ENCODE assay signal across 19 cellular contexts in the genomic region with DNA sequence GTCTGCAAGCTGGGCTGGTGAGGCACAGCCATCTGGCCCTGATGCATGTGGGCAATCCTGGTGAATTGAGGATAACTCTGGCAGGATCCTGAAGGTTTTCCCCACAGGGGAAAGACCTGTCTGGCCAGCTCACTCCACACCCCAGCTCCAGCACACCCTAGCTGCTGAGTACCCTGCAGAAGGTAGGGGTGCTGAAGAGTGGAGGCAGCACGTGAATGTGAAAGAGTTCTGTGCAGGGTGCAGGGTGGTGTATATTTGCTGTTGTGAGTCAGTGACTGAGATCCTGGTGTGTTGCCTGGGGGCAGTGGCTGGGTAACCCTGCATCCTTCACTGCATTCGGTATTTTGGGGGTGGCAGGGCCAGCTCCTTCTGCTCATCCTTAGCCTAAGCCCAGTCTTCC. TPM values are rescaled to one million over a fixed set of nuclear protein-coding genes. Genes with fewer than 3 reads are reported as not detected.
DNase-seq lines count a peak whose midpoint lies in the region; ATAC-seq, FAIRE-seq and TF ChIP-seq lines count a peak whose summit lies in the region.
"Had no signal": no experiment of that assay in that cellular context is flagged by ENCODE, and none has a peak within 500 bp of the region (broad histone marks: within the 10 kb centered on the region; RNA-seq: fewer than 3 reads in every experiment).

No MANE protein-coding gene starts in this region.

- CTCF ChIA-PET in A549 (lab: Yijun Ruan, JAX) = interaction anchor here (1.2 to 4.7 kb wide), 2 partner anchors 10 to 11 kb away, joined by 4 to 43 read pairs; no protein-coding TSS in a partner anchor

- peaks cover 15% of the 10 kb centered on the region for H3K4me1 ChIP-seq in A549
- peaks cover 8% of the 10 kb centered on the region for H3K4me1 ChIP-seq in RWPE2 (ENCODE audit: insufficient read depth, poor library complexity, severe bottlenecking)
- H3K4me1 ChIP-seq in kidney (ENCODE audit: control insufficient read depth in 1 of 2, insufficient read depth in 1 of 2, low read depth in 1 of 2, low read length in 2 of 2) = peaks cover 3% of the 10 kb centered on the region in 2 donors

- TF ChIP-seq EP300 in A549 (IDR thresholded peaks at IDR 0.05) = no peak

- no peak for TF ChIP-seq RAD21 in A549 (conservative IDR thresholded peaks at IDR 0.05 in 1 of 2, IDR thresholded peaks at IDR 0.05 in 1 of 2)

- intact Hi-C loops in kidney (cut with DNase I) = no loop called here

- no peak for DNase-seq in A549 (ENCODE audit: low read depth in 1 of 2, low spot score in 1 of 2)
- peak; percentile 41 for DNase-seq in HPDE6-E6E7 (ENCODE audit: extremely low spot score)
- no peak for DNase-seq in RWPE2 (ENCODE audit: low spot score)
- DNase-seq in kidney = peak; percentile 24
- no peak for DNase-seq in GDM1 (lab: John Stamatoyannopoulos, UW)
- no peak for DNase-seq in NCI-H1105 (lab: John Stamatoyannopoulos, UW)
- DNase-seq in T-helper 17 cell = no peak
- DNase-seq: Caco-2, H9, NCI-H146, NCI-H2081 treated with DMSO at 0.1 percent for 48 hours, NCI-H345, NCI-H526 treated with DMSO at 0.1 percent for 48 hours, SHP77 had no signal

- H3K9me3 ChIP-seq in A549 (no peaks in the 10 kb centered on the region), RWPE2 (ENCODE audit: severe bottlenecking) (no peaks in the 10 kb centered on the region), kidney (ENCODE audit: control insufficient read depth in 1 of 2, low read length in 2 of 2) (no peaks in the 10 kb centered on the region), T-helper 17 cell (ENCODE audit: control insufficient read depth, low read length, poor library complexity, severe bottlenecking) (no peaks in the 10 kb centered on the region)
- H3K9me3 ChIP-seq: Caco-2 had no signal

- H3K36me3 ChIP-seq in RWPE2 (ENCODE audit: low read depth) (no peaks in the 10 kb centered on the region), kidney (ENCODE audit: control insufficient read depth in 1 of 2, insufficient read depth in 2 of 2, low read length in 2 of 2) (no peaks in the 10 kb centered on the region)

- H3K27me3 ChIP-seq in RWPE2 (ENCODE audit: insufficient read depth, poor library complexity, severe bottlenecking) = no peaks in the 10 kb centered on the region

- H3K4me3 ChIP-seq in A549 (no peak overlapping the region), RWPE2 (ENCODE audit: severe bottlenecking) (no peak overlapping the region), kidney (ENCODE audit: low read length in 2 of 2) (no peak overlapping the region)

- H3K4me3 Mint-ChIP-seq in T-helper 17 cell = no peak overlapping the region
- H3K4me3 Mint-ChIP-seq: H9 had no signal

- ATAC-seq in A549 (peak in 1 of 2 experiments; percentile 56; a peak in 4 of 6 replicates), RWPE2 (ENCODE audit: low read depth) (peak; percentile 41; the same call in 2 of the 3 replicates), GM21786 (IDR thresholded peaks at IDR 0.05; ENCODE audit: unreplicated experiment) (no peak), T-helper 17 cell (no peak)
- ATAC-seq: SK-N-SH treated with all-trans-retinoic acid at 6 μM for 48 hours had no signal

- peak overlapping the region; percentile 29; the same call in 1 of the 3 replicates for H3K4me2 ChIP-seq in A549

- no peaks in the 10 kb centered on the region for H3K36me3 Mint-ChIP-seq in T-helper 17 cell (ENCODE audit: low read depth)

- H3K27ac ChIP-seq in A549 = peak overlapping the region in 1 of 2 experiments; percentile 40; a peak in 1 of 6 replicates
- H3K27ac ChIP-seq in RWPE2 (ENCODE audit: poor library complexity, severe bottlenecking) = no peak overlapping the region
- no peak overlapping the region for H3K27ac ChIP-seq in kidney (ENCODE audit: low read depth in 2 of 2, low read length in 2 of 2)
- H3K27ac ChIP-seq: C4-2B had no signal

- no peak for FAIRE-seq in A549 (lab: Jason Lieb, UNC)
- FAIRE-seq in kidney (lab: Jason Lieb, UNC) = no peak
- FAIRE-seq: A204.1 had no signal

- H3K27me3 Mint-ChIP-seq in T-helper 17 cell = no peaks in the 10 kb centered on the region
- H3K27me3 Mint-ChIP-seq: IgD-negative memory B cell had no signal

- H3K27ac Mint-ChIP-seq in T-helper 17 cell = no peak overlapping the region
- H3K27ac Mint-ChIP-seq: H9 had no signal

- H3K9ac ChIP-seq in kidney (ENCODE audit: low read length in 2 of 2) = no peak overlapping the region

- no peak for TF ChIP-seq POLR2A in A549 (IDR thresholded peaks at IDR 0.05; ENCODE audit: low read length)

- no peaks in the 10 kb centered on the region for H3K4me1 Mint-ChIP-seq in T-helper 17 cell
- H3K4me1 Mint-ChIP-seq: IgD-negative memory B cell had no signal

- 19% methylated on average over 2 of the region's 2 CpGs for WGBS in A549 (ENCODE audit: missing lambda C conversion rate)

- POLR2A ChIA-PET in A549 (lab: Yijun Ruan, JAX) = no interaction called here

- TF ChIP-seq CTCF in A549 (IDR thresholded peaks at IDR 0.05) (no peak), RWPE2 (IDR thresholded peaks at IDR 0.05; ENCODE audit: poor library complexity, severe bottlenecking) (no peak), kidney (IDR thresholded peaks at IDR 0.05; ENCODE audit: borderline replicate concordance, extremely low read depth, insufficient read depth) (no peak)

TF ChIP-seq in A549, 52 proteins besides CTCF, POLR2A, EP300 and RAD21:
- TF ChIP-seq ESRRA (IDR thresholded peaks at IDR 0.05; ENCODE audit: borderline replicate concordance, low read length) = no peak
- TF ChIP-seq PHF8 (IDR thresholded peaks at IDR 0.05; ENCODE audit: borderline replicate concordance, low read depth) = no peak
- no peak for TF ChIP-seq RNF2 (IDR thresholded peaks at IDR 0.05; ENCODE audit: borderline replicate concordance, low read depth)
- no peak for TF ChIP-seq NPAS2 (CRISPR knock-in tag; IDR thresholded peaks at IDR 0.05; ENCODE audit: borderline replicate concordance)
- TF ChIP-seq, protein P1, sequence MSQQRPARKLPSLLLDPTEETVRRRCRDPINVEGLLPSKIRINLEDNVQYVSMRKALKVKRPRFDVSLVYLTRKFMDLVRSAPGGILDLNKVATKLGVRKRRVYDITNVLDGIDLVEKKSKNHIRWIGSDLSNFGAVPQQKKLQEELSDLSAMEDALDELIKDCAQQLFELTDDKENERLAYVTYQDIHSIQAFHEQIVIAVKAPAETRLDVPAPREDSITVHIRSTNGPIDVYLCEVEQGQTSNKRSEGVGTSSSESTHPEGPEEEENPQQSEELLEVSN (IDR thresholded peaks at IDR 0.05; ENCODE audit: borderline replicate concordance, low read depth) = no peak
- no peak for TF ChIP-seq MAZ (IDR thresholded peaks at IDR 0.05; ENCODE audit: borderline replicate concordance, low read depth, low read length)
- no peak for TF ChIP-seq ZC3H11A (IDR thresholded peaks at IDR 0.05)
- TF ChIP-seq RARB (CRISPR knock-in tag; IDR thresholded peaks at IDR 0.05) = no peak
- TF ChIP-seq, protein P2, sequence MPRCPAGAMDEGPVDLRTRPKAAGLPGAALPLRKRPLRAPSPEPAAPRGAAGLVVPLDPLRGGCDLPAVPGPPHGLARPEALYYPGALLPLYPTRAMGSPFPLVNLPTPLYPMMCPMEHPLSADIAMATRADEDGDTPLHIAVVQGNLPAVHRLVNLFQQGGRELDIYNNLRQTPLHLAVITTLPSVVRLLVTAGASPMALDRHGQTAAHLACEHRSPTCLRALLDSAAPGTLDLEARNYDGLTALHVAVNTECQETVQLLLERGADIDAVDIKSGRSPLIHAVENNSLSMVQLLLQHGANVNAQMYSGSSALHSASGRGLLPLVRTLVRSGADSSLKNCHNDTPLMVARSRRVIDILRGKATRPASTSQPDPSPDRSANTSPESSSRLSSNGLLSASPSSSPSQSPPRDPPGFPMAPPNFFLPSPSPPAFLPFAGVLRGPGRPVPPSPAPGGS (IDR thresholded peaks at IDR 0.05) = no peak
TF ChIP-seq in A549: peak in this region for 0.

RNA-seq across cellular contexts. Expression of a gene that starts 22.4 kb away (rescaled TPM):
- polyA plus RNA-seq in A549 (2011; rRNA removed) (1.6 and 2.7 TPM in 2 replicates), A549 (2017; fragmentation: RNase III; extraction: RNeasy Plus Mini Kit Qiagen cat#74134 plus additional on column Dnase treatment) (1.9 to 3.3 TPM (median 2.3 TPM) in 3 replicates), kidney (ENCODE audit: insufficient read depth, low read depth, low replicate concordance) (7.0 TPM)
- polyA plus RNA-seq in A549 (2012; cell fraction: cytosol; rRNA removed) = 3.0 and 4.7 TPM in 2 replicates
- 2.4 and 3.0 TPM in 2 replicates for polyA plus RNA-seq in A549 (2012; cell fraction: nucleus; rRNA removed)
- 1.4 and 4.5 TPM in 2 replicates for polyA minus RNA-seq in A549 (2011; rRNA and poly(A)+ RNA removed)
- total RNA-seq in kidney (1.4 TPM), T-helper 17 cell (1 to 10 TPM in 1 of 2 donors, under 1 TPM in 1; 0.55 to 1.2 TPM)

RNA-seq across cellular contexts. Expression of a gene that starts 24.0 kb away (rescaled TPM):
- polyA plus RNA-seq in A549 (2011; rRNA removed) = 12.4 and 14.1 TPM in 2 replicates
- polyA plus RNA-seq in A549 (2012; cell fraction: cytosol; rRNA removed) = 4.2 and 5.1 TPM in 2 replicates
- 5.5 and 7.8 TPM in 2 replicates for polyA plus RNA-seq in A549 (2012; cell fraction: nucleus; rRNA removed)
- 6.1 to 6.5 TPM (median 6.4 TPM) in 3 replicates for polyA plus RNA-seq in A549 (2017; fragmentation: RNase III; extraction: RNeasy Plus Mini Kit Qiagen cat#74134 plus additional on column Dnase treatment)
- polyA minus RNA-seq in A549 (2011; rRNA and poly(A)+ RNA removed) = 14.8 and 14.9 TPM in 2 replicates
- total RNA-seq in kidney = 27.9 TPM
- 7.2 TPM for polyA plus RNA-seq in kidney (ENCODE audit: insufficient read depth, low read depth, low replicate concordance)
- 10 to 100 TPM; 25.2 to 29.8 TPM for total RNA-seq in T-helper 17 cell

Comparison
In these comparisons a context has a peak if more than half of its experiments do, and no peak if none do; other contexts are left out.
1. DNase-seq: peak in HPDE6-E6E7 (single experiment) and kidney (single experiment); none in A549 (0 of 2), RWPE2 (single experiment), GDM1 (single experiment), NCI-H1105 (single experiment) and T-helper 17 cell (0 of 3).